Comparison of ENCODE assay signal across 8 cellular contexts in the genomic region with DNA sequence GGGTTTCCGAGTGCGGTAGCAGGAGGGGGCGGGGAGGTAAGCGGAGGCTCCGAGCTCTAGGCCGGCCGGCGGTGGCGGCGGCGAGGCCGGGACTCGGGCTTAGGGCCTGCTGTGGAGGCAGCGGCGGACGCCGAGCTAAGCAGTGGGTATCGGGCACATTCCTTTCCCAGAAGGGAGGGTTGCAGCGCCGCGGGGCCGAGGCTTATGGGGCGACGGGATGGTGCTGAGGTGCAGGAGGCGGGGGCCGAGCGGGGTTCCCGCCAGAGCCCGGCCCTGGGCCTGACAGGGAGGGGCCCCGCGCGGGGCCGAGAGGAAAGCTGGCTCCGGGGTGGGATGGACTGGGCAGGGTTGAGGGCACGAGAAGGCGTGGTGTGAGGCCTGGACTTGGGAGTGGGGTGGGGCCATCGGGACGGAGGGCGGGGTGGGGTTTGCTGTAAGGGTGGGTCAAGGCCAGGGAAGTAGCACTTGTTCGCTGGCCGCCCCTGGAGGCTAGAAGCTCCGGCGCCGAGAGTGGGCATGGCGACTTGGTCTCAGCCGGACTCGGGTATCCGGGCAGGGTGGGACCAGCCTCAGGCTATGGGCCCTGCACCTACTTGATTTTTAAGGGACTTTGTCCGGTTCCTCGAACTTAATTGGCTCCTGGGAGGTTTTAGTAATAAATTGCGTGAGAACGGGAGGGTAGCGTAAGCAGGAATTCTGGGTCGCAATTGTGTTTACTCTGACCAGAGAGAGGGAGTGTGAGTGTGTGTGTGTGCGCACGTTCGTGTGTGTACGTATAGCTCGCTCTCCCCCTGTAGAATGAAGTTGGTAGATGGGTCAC. TPM values are rescaled to one million over a fixed set of nuclear protein-coding genes. Genes with fewer than 3 reads are reported as not detected.
A peak's percentile ranks its signal among the peaks of the same experiment; 100 is the strongest.
DNase-seq lines count a peak whose midpoint lies in the region; ATAC-seq and TF ChIP-seq lines count a peak whose summit lies in the region.

TSS of gene NFE2L1 (plus strand) at position 39 of the 820 bp plus-strand sequence. CDS start 2,760 bp downstream, outside the sequence.

- no peaks in the 10 kb centered on the region for H3K36me3 ChIP-seq in testis (ENCODE audit: low read depth, missing control alignments)

- intact Hi-C loops in testis (cut with DNase I; ENCODE audit: low total_unique reads), result no loop called here

- TF ChIP-seq POLR2A in testis (IDR thresholded peaks at IDR 0.05), result no peak

- TF ChIP-seq CTCF in VCaP (conservative IDR thresholded peaks at IDR 0.05), result no peak
- no peak for TF ChIP-seq CTCF in testis (IDR thresholded peaks at IDR 0.05)

- H3K9me3 ChIP-seq in testis, result no peaks in the 10 kb centered on the region

- peaks cover 44% of the 10 kb centered on the region for H3K4me1 ChIP-seq in testis

- peak within 1 kb of the TSS; percentile 80 to 96 for H3K4me3 ChIP-seq in testis

- WGBS in testis, 2 donors, result 0% methylated on average over 18 to 58 of the region's 59 CpGs

- ATAC-seq in GM18498 (IDR thresholded peaks at IDR 0.05; ENCODE audit: unreplicated experiment) (peak; percentile 42), HG02852 (IDR thresholded peaks at IDR 0.05; ENCODE audit: unreplicated experiment) (peak; percentile 29), esophagus mucosa (peak; percentile 70)

- no peaks in the 10 kb centered on the region for H3K27me3 ChIP-seq in testis

- peak; percentile 72 to 82 for DNase-seq in AML-193 (lab: John Stamatoyannopoulos, UW)
- DNase-seq in NCI-H1930 (lab: John Stamatoyannopoulos, UW), result peak; percentile 22 to 49
- peak; percentile 88 for DNase-seq in mucosa of gallbladder (ENCODE audit: low spot score)
- DNase-seq in testis, result peak; percentile 93

- H3K27ac ChIP-seq in VCaP (peak within 1 kb of the TSS; percentile 98), testis (peak within 1 kb of the TSS; percentile 98 to 99)

RNA-seq across cellular contexts. Expression of gene NFE2L1, which starts in this region (rescaled TPM):
- total RNA-seq in esophagus mucosa, result 90.4 TPM
- total RNA-seq in mucosa of gallbladder, result 207 TPM
- 100 to 1,000 TPM; 180 to 199 TPM for total RNA-seq in testis
- 193 TPM for polyA plus RNA-seq in testis (ENCODE audit: insufficient read depth, low read depth, low replicate concordance)

Comparison
In these comparisons a context has a peak if more than half of its experiments do, and no peak if none do; other contexts are left out.
1. Peak in every context shown above with its lines: DNase-seq, ATAC-seq, H3K4me3 ChIP-seq and H3K27ac ChIP-seq.
2. DNase-seq: peak in every context shown above with its lines; median percentile 93 in testis; 88 in mucosa of gallbladder; 77 in AML-193; 36 in NCI-H1930.